ENCODE assay signal across 8 cellular contexts in the genomic region with DNA sequence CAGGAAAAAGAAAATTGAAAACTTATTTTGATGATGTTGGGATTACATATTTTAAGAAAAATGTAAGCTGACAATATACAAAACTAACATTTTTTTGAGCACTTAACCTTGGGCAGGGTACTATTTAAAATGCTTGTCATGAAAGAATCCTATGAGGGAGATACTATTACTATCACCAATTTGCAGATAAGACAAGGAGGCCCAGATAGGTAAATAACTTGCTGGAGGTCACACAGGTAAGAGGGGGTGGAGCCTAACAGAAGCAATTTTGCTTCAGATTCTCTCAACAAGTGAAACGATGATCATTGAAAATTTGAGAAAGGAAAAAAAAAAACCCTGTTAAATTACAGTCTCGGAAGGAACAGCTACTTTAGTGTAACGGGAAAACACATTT. TPM values are rescaled to one million over a fixed set of nuclear protein-coding genes. Genes with fewer than 3 reads are reported as not detected.
DNase-seq lines count a peak whose midpoint lies in the region; ATAC-seq and TF ChIP-seq lines count a peak whose summit lies in the region.

No MANE protein-coding gene starts in this region.

- peaks cover 26 to 52% (median 39%) of the 10 kb centered on the region in 3 donors for H3K4me1 Mint-ChIP-seq in naive B cell

- in situ Hi-C loops in brain microvascular endothelial cell (cut with HindIII; ENCODE audit: low pct_ligation_motif_present, low sequenced_read_pairs), result no loop called here

- peaks cover 30% of the 10 kb centered on the region for H3K36me3 ChIP-seq in brain microvascular endothelial cell (replicated peaks)
- peaks cover 0 to 36% (median 33%) of the 10 kb centered on the region in 9 donors for H3K36me3 ChIP-seq in heart left ventricle

- ATAC-seq in naive B cell (ENCODE audit: low read depth in 2 of 2) (no peak), heart left ventricle (no peak), HG02798 (IDR thresholded peaks at IDR 0.05; ENCODE audit: poor library complexity, unreplicated experiment) (no peak)

- peak overlapping the region; percentile 97 for H3K4me3 ChIP-seq in Jurkat, Clone E6-1 (ENCODE audit: low read length)
- peak overlapping the region; percentile 73 for H3K4me3 ChIP-seq in brain microvascular endothelial cell (ENCODE audit: low read depth, low read length)
- peak overlapping the region in 4 of 12 donors; percentile 75 to 94 (median 86) for H3K4me3 ChIP-seq in heart left ventricle

- TF ChIP-seq POLR2A in heart left ventricle (IDR thresholded peaks at IDR 0.05), result no peak

- H3K9me3 ChIP-seq in heart left ventricle, result no peaks in the 10 kb centered on the region

- no peaks in the 10 kb centered on the region for H3K27me3 ChIP-seq in brain microvascular endothelial cell (replicated peaks)
- no peaks in the 10 kb centered on the region for H3K27me3 ChIP-seq in heart left ventricle

- H3K4me3 Mint-ChIP-seq in naive B cell, result peak overlapping the region; percentile 63 to 99 (median 88)

- H3K27ac ChIP-seq in C4-2B (peak overlapping the region; percentile 97; the same call in 1 of the 2 replicates), brain microvascular endothelial cell (no peak overlapping the region), heart left ventricle (peak overlapping the region in 5 of 12 donors; percentile 99 to 100 (median 99))

- intact Hi-C loops in heart left ventricle (cut with DNase I), result loop anchor here in 5 of 10 donors (5.0 to 10.0 kb wide), 5 partner anchors 47 to 63 kb away; a partner anchor contains a TSS

- H3K4me1 ChIP-seq in heart left ventricle, result peaks cover 3 to 33% (median 27%) of the 10 kb centered on the region in 12 donors

- TF ChIP-seq CTCF in C4-2B (conservative IDR thresholded peaks at IDR 0.05), result no peak
- no peak for TF ChIP-seq CTCF in brain microvascular endothelial cell (IDR thresholded peaks at IDR 0.05; ENCODE audit: low read depth, low read length, missing control alignments)
- TF ChIP-seq CTCF in heart left ventricle (IDR thresholded peaks at IDR 0.05), result no peak

- WGBS in heart left ventricle, 4 donors, result 79 to 86% (median 80%) methylated on average over 3 of the region's 3 CpGs

- no peaks in the 10 kb centered on the region for H3K9me3 Mint-ChIP-seq in naive B cell

- no peaks in the 10 kb centered on the region for H3K27me3 Mint-ChIP-seq in naive B cell

- H3K36me3 Mint-ChIP-seq in naive B cell, result peaks cover 9 to 26% of the 10 kb centered on the region in 2 donors

- DNase-seq in Jurkat, Clone E6-1 (ENCODE audit: low read depth, low spot score), result no peak
- DNase-seq in brain microvascular endothelial cell (no peak), naive B cell (no peak), heart left ventricle (no peak), OCI-M2 (lab: John Stamatoyannopoulos, UW; ENCODE audit: unreplicated experiment) (no peak), kidney glomerular epithelial cell (lab: John Stamatoyannopoulos, UW) (no peak)

- peak overlapping the region in 5 of 6 donors; percentile 14 to 98 (median 86) for H3K27ac Mint-ChIP-seq in naive B cell

RNA-seq across cellular contexts. Expression of a gene that starts 1.2 kb away (rescaled TPM):
- 128 TPM for polyA plus RNA-seq in Jurkat, Clone E6-1 (2012; ENCODE audit: insufficient read depth, insufficient read length)
- polyA plus RNA-seq in naive B cell (ENCODE audit: low read depth in 6 of 6), result 10 to 100 TPM; 24.8 to 38.4 (median 32.2) TPM
- total RNA-seq in heart left ventricle, result 10 to 100 TPM; 35.7 to 53.1 (median 40.7) TPM
- 10 to 100 TPM in 1 of 2 donors, 1 to 10 TPM in 1; 9.0 to 48.6 TPM for polyA plus RNA-seq in heart left ventricle

RNA-seq across cellular contexts. Expression of a gene that starts 2.1 kb away (rescaled TPM):
- polyA plus RNA-seq in Jurkat, Clone E6-1 (2012; ENCODE audit: insufficient read depth, insufficient read length), result 113 TPM
- 100 to 1,000 TPM; 411 to 679 (median 522) TPM for polyA plus RNA-seq in naive B cell (ENCODE audit: low read depth in 6 of 6)
- total RNA-seq in heart left ventricle, result 100 to 1,000 TPM in 8 of 9 donors, 10 to 100 TPM in 1; 90.7 to 201 (median 134) TPM
- 10 to 100 TPM; 78.0 to 99.6 TPM for polyA plus RNA-seq in heart left ventricle

RNA-seq across cellular contexts. Expression of a gene that starts 47.8 kb away (rescaled TPM):
- 48.3 TPM for polyA plus RNA-seq in Jurkat, Clone E6-1 (2012; ENCODE audit: insufficient read depth, insufficient read length)
- polyA plus RNA-seq in naive B cell (ENCODE audit: low read depth in 6 of 6) (1 to 10 TPM in 5 of 6 donors, not detected in 1; 1.2 to 2.4 (median 2.1) TPM), heart left ventricle (10 to 100 TPM in 1 of 2 donors, 1 to 10 TPM in 1; 5.8 to 18.6 TPM)
- total RNA-seq in heart left ventricle, result 1 to 10 TPM; 4.0 to 9.3 (median 5.4) TPM

RNA-seq across cellular contexts. Expression of a gene that starts 49.2 kb away (rescaled TPM):
- polyA plus RNA-seq in Jurkat, Clone E6-1 (2012; ENCODE audit: insufficient read depth, insufficient read length), result 1.5 TPM
- polyA plus RNA-seq in naive B cell (ENCODE audit: low read depth in 6 of 6) (1 to 10 TPM in 2 of 6 donors, under 1 TPM in 3, not detected in 1; 0.38 to 1.6 (median 0.93) TPM), heart left ventricle (1 to 10 TPM; 3.1 to 5.8 TPM)
- total RNA-seq in heart left ventricle, result 10 to 100 TPM in 1 of 9 donors, 1 to 10 TPM in 8; 2.5 to 10.3 (median 6.6) TPM

Comparison
In these comparisons a context has a peak if more than half of its experiments do, and no peak if none do; other contexts are left out.
1. RNA of a gene that starts 2.1 kb away (polyA plus RNA-seq): 411 to 679 TPM in naive B cell; 78.0 to 99.6 TPM in heart left ventricle; every median in the first group is over 4 times any median in the second.